ENCODE assay signal across 14 cellular contexts in the genomic region with DNA sequence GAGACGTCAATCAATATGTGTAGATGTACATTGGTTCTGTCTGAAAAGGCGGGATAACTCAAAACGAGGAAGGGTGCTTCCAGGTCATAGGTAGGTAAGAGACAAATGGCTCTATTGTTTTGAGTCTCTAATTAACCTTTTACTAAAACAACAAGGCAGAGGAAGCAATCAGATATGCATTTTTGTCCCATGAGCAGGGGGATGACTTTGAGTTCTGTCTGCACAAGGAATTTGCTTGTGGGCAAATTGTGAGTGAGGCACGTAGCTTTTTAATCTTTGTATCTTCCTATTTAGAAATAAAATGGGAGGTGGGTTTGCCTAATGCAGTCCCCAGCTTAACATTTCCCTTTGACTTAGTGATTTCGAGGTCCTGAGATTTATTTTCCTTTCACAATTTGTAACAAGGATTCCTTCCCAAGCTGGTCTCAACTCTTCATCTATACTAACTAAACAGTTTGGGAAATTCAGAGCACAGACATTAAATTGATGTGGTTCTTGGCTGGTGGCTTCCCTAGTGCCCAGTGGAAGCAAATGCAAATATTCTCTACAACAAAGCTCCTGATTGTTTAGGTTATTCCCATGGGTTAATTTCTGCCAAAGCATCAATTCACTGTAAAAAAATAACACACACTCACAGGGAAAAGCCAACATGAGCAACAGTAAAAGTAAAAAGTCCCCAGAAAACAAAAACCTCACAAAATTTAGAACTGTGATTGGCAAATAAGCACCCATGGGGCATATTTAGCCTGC.
"Had no signal": no experiment of that assay in that cellular context is flagged by ENCODE, and none has a peak within 500 bp of the region (broad histone marks: within the 10 kb centered on the region; RNA-seq: fewer than 3 reads in every experiment).

No MANE protein-coding gene starts in this region.

- H3K4me3 Mint-ChIP-seq: activated CD4-positive, alpha-beta T cell treated with anti-CD3 and anti-CD28 coated beads, Interleukin-2, amount 10 ng/mL, durations not matched to agents 24 days and 14 days; activated naive CD4-positive, alpha-beta T cell treated with anti-CD3 and anti-CD28 coated beads for 36 hours; activated T-helper 17 cell treated with anti-CD3 and anti-CD28 coated beads, Interleukin-2, amount 50 U/mL, for 72 hours; naive B cell; stimulated activated effector memory CD8-positive, alpha-beta T cell treated with anti-CD3 and anti-CD28 coated beads, Interleukin-12 subunit alpha, Interleukin-12 subunit beta, amount 100 ng/mL, for 72 hours; WTC11 had no signal

- H3K4me1 Mint-ChIP-seq: activated CD4-positive, alpha-beta T cell treated with anti-CD3 and anti-CD28 coated beads, Interleukin-2, amount 10 ng/mL, durations not matched to agents 24 days and 14 days; activated T-helper 17 cell treated with anti-CD3 and anti-CD28 coated beads, Interleukin-2, amount 50 U/mL, for 72 hours; naive B cell; stimulated activated effector memory CD8-positive, alpha-beta T cell treated with anti-CD3 and anti-CD28 coated beads, Interleukin-12 subunit alpha, Interleukin-12 subunit beta, amount 100 ng/mL, for 72 hours had no signal

- H3K27ac Mint-ChIP-seq: activated CD4-positive, alpha-beta T cell treated with anti-CD3 and anti-CD28 coated beads, Interleukin-2, amount 10 ng/mL, durations not matched to agents 24 days and 14 days; activated naive CD4-positive, alpha-beta T cell treated with anti-CD3 and anti-CD28 coated beads for 36 hours; activated T-helper 17 cell treated with anti-CD3 and anti-CD28 coated beads, Interleukin-2, amount 50 U/mL, for 72 hours; naive B cell; stimulated activated effector memory CD8-positive, alpha-beta T cell treated with anti-CD3 and anti-CD28 coated beads, Interleukin-12 subunit alpha, Interleukin-12 subunit beta, amount 100 ng/mL, for 72 hours; WTC11 had no signal

- H3K4me3 ChIP-seq: dorsolateral prefrontal cortex, gastrocnemius medialis, thyroid gland, uterus had no signal

- H3K27me3 Mint-ChIP-seq: activated CD4-positive, alpha-beta T cell treated with anti-CD3 and anti-CD28 coated beads, Interleukin-2, amount 10 ng/mL, durations not matched to agents 24 days and 14 days; activated T-helper 17 cell treated with anti-CD3 and anti-CD28 coated beads, Interleukin-2, amount 50 U/mL, for 72 hours; naive B cell had no signal

- ATAC-seq: activated T-helper 17 cell treated with anti-CD3 and anti-CD28 coated beads, Interleukin-2, amount 50 U/mL, for 72 hours; gastrocnemius medialis; right cardiac atrium; stimulated activated effector memory CD8-positive, alpha-beta T cell treated with anti-CD3 and anti-CD28 coated beads, Interleukin-12 subunit alpha, Interleukin-12 subunit beta, amount 100 ng/mL, for 72 hours; WTC11 had no signal

- DNase-seq: activated CD4-positive, alpha-beta T cell treated with anti-CD3 and anti-CD28 coated beads, Interleukin-2, amount 10 ng/mL, durations not matched to agents 24 days and 14 days; activated CD8-positive, alpha-beta memory T cell treated with anti-CD3 and anti-CD28 coated beads for 24 hours; activated naive CD4-positive, alpha-beta T cell treated with anti-CD3 and anti-CD28 coated beads for 36 hours; dorsolateral prefrontal cortex; gastrocnemius medialis; naive B cell; posterior cingulate gyrus; right cardiac atrium; small intestine; thyroid gland; uterus had no signal

- H3K36me3 Mint-ChIP-seq: stimulated activated effector memory CD8-positive, alpha-beta T cell treated with anti-CD3 and anti-CD28 coated beads, Interleukin-12 subunit alpha, Interleukin-12 subunit beta, amount 100 ng/mL, for 72 hours had no signal
